In the genomic region with DNA sequence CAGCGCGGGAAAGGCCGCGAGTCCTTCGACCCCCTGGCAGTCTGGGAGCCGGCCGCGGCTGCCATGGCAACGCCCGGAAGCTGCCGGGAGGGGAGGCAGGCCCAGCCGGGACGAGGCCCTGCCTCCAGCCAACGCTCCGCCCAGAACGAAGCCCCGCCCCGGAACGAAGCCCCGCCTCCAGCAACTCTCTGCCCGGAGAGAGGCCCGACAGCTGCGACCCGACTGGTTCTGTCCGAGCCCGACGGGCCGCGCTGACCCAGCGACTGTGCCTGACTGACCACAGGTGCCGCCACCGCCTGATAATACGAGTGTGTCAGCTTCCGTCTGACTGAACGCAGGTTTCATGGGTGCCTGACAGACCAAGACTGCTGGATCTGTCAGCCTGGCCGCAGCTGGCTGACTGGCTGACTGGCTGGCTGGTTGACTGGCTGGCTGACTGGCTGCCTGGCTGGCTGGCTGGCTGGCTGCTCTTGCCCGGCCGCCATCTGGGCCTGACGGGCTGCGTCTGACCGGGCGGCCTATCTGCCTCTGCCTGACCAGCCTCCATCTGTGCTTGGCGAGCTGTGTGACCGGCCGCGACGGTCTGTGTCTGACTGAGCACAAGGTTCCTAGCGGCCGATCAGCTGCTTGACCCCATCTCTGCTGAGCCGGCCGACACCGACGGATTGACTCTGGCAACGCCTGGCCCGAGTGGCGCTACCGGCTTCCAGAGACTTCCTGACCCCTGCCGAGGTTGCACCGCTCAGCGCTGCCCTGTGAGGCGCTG, we compare ENCODE assay signal across 8 cellular contexts.
DNase-seq lines count a peak whose midpoint lies in the region; ATAC-seq and TF ChIP-seq lines count a peak whose summit lies in the region.

No MANE protein-coding gene starts in this region.

- no peaks in the 10 kb centered on the region for H3K36me3 Mint-ChIP-seq in neural crest cell (ENCODE audit: low read depth)

- no peaks in the 10 kb centered on the region for H3K9me3 Mint-ChIP-seq in neural crest cell
- no peaks in the 10 kb centered on the region for H3K9me3 Mint-ChIP-seq in stimulated activated naive CD8-positive, alpha-beta T cell treated with anti-CD3 and anti-CD28 coated beads, Interleukin-15, amount 100 ng/mL, for 72 hours

- H3K27me3 Mint-ChIP-seq in neural crest cell (ENCODE audit: low read depth), result no peaks in the 10 kb centered on the region
- peaks cover 10% of the 10 kb centered on the region for H3K27me3 Mint-ChIP-seq in stimulated activated naive CD8-positive, alpha-beta T cell treated with anti-CD3 and anti-CD28 coated beads, Interleukin-15, amount 100 ng/mL, for 72 hours

- H3K4me3 Mint-ChIP-seq in neural crest cell, result peak overlapping the region; percentile 84
- H3K4me3 Mint-ChIP-seq in stimulated activated naive CD8-positive, alpha-beta T cell treated with anti-CD3 and anti-CD28 coated beads, Interleukin-15, amount 100 ng/mL, for 72 hours, result peak overlapping the region; percentile 91 to 94

- DNase-seq in DMS79 (lab: John Stamatoyannopoulos, UW), result peak; percentile 39
- DNase-seq in Kasumi-1 (lab: John Stamatoyannopoulos, UW), result peak; percentile 67 to 68
- DNase-seq in RPMI8226, result peak; percentile 92
- peak; percentile 98 for DNase-seq in activated effector memory CD4-positive, alpha-beta T cell treated with anti-CD3 and anti-CD28 coated beads, Interleukin-2, amount 50 U/mL, for 16 hours
- DNase-seq in fibroblast of the conjunctiva (ENCODE audit: low read depth), result peak; percentile 73
- peak; percentile 98 for DNase-seq in neural crest cell (ENCODE audit: low read depth, low spot score)
- peak; percentile 90 to 94 for DNase-seq in stimulated activated naive CD8-positive, alpha-beta T cell treated with anti-CD3 and anti-CD28 coated beads, Interleukin-15, amount 100 ng/mL, for 72 hours

- TF ChIP-seq CTCF in neural crest cell (conservative IDR thresholded peaks at IDR 0.05), result no peak

- no peak overlapping the region for H3K27ac Mint-ChIP-seq in neural crest cell (ENCODE audit: unreplicated experiment)
- H3K27ac Mint-ChIP-seq in stimulated activated naive CD8-positive, alpha-beta T cell treated with anti-CD3 and anti-CD28 coated beads, Interleukin-15, amount 100 ng/mL, for 72 hours, result peak overlapping the region; percentile 65 to 90

- H3K4me1 Mint-ChIP-seq in neural crest cell, result peaks cover 18% of the 10 kb centered on the region
- H3K4me1 Mint-ChIP-seq in stimulated activated naive CD8-positive, alpha-beta T cell treated with anti-CD3 and anti-CD28 coated beads, Interleukin-15, amount 100 ng/mL, for 72 hours, result peaks cover 11% of the 10 kb centered on the region

- ATAC-seq in GM21786 (IDR thresholded peaks at IDR 0.05; ENCODE audit: unreplicated experiment), result peak; percentile 93
- peak; percentile 96 for ATAC-seq in stimulated activated naive CD8-positive, alpha-beta T cell treated with anti-CD3 and anti-CD28 coated beads, Interleukin-15, amount 100 ng/mL, for 72 hours

Comparison
In these comparisons a context has a peak if more than half of its experiments do, and no peak if none do; other contexts are left out.
1. Peak in every context shown above with its lines: DNase-seq and ATAC-seq.
2. DNase-seq: peak in every context shown above with its lines; median percentile 98 in activated effector memory CD4-positive, alpha-beta T cell treated with anti-CD3 and anti-CD28 coated beads, Interleukin-2, amount 50 U/mL, for 16 hours; 98 in neural crest cell; 92 in RPMI8226; 92 in stimulated activated naive CD8-positive, alpha-beta T cell treated with anti-CD3 and anti-CD28 coated beads, Interleukin-15, amount 100 ng/mL, for 72 hours; 73 in fibroblast of the conjunctiva; 68 in Kasumi-1; 39 in DMS79.